32 cellular contexts compared by ENCODE assay signal in genomic region chrX:133601116-133601515, GRCh38.
"Had no signal": no experiment of that assay in that cellular context is flagged by ENCODE, and none has a peak within 500 bp of the region (broad histone marks: within the 10 kb centered on the region; RNA-seq: fewer than 3 reads in every experiment).

No MANE protein-coding gene starts in this region.

- H3K9me3 Mint-ChIP-seq: activated CD4-positive, alpha-beta memory T cell treated with anti-CD3 and anti-CD28 coated beads, Interleukin-2, amount 10 ng/mL, durations not matched to agents 7 days and 5 days; activated CD4-positive, alpha-beta T cell treated with anti-CD3 and anti-CD28 coated beads, Interleukin-2, amount 10 ng/mL, durations not matched to agents 7 days and 5 days; activated T-cell treated with anti-CD3 and anti-CD28 coated beads, Interleukin-2, amount 50 U/mL, for 24 hours; activated T-helper 17 cell treated with anti-CD3 and anti-CD28 coated beads, Interleukin-2, amount 50 U/mL, for 72 hours had no signal

- H3K27me3 ChIP-seq: cardiac muscle cell, colonic mucosa, esophagus squamous epithelium, gastroesophageal sphincter had no signal

- H3K27me3 Mint-ChIP-seq: activated CD4-positive, alpha-beta T cell treated with anti-CD3 and anti-CD28 coated beads, Interleukin-2, amount 10 ng/mL, durations not matched to agents 7 days and 5 days; activated naive CD8-positive, alpha-beta T cell; brain had no signal

- H3K36me3 Mint-ChIP-seq: activated naive CD8-positive, alpha-beta T cell had no signal

- H3K9me3 ChIP-seq: adrenal gland, breast epithelium, colonic mucosa, esophagus squamous epithelium, gastroesophageal sphincter, heart right ventricle had no signal

- FAIRE-seq: endometrium, endothelial cell of umbilical vein had no signal

- ATAC-seq: activated T-helper 17 cell treated with anti-CD3 and anti-CD28 coated beads, Interleukin-2, amount 50 U/mL, for 72 hours; gastroesophageal sphincter; heart right ventricle had no signal

- H3K27ac Mint-ChIP-seq: activated CD4-positive, alpha-beta memory T cell treated with anti-CD3 and anti-CD28 coated beads, Interleukin-2, amount 10 ng/mL, durations not matched to agents 7 days and 5 days; activated CD4-positive, alpha-beta T cell treated with anti-CD3 and anti-CD28 coated beads, Interleukin-2, amount 10 ng/mL, durations not matched to agents 7 days and 5 days; activated naive CD8-positive, alpha-beta T cell; activated T-cell treated with anti-CD3 and anti-CD28 coated beads, Interleukin-2, amount 50 U/mL, for 24 hours; activated T-helper 17 cell treated with anti-CD3 and anti-CD28 coated beads, Interleukin-2, amount 50 U/mL, for 72 hours had no signal

- H3K4me3 ChIP-seq: adrenal gland, breast epithelium, cardiac muscle cell, colonic mucosa, esophagus squamous epithelium, gastroesophageal sphincter, heart right ventricle had no signal

- DNase-seq: activated CD4-positive, alpha-beta memory T cell treated with anti-CD3 and anti-CD28 coated beads, Interleukin-2, amount 10 ng/mL, durations not matched to agents 7 days and 5 days; activated CD4-positive, alpha-beta T cell treated with anti-CD3 and anti-CD28 coated beads for 1 hour; activated CD4-positive, alpha-beta T cell treated with anti-CD3 and anti-CD28 coated beads for 4 hours; activated CD4-positive, alpha-beta T cell treated with anti-CD3 and anti-CD28 coated beads, Interleukin-2, amount 10 ng/mL, durations not matched to agents 7 days and 5 days; activated CD4-positive, alpha-beta T cell treated with anti-CD3 and anti-CD28 coated beads, Interleukin-2, amount 50 U/mL, for 4 hours; activated CD8-positive, alpha-beta memory T cell treated with anti-CD3 and anti-CD28 coated beads, Interleukin-2, amount 50 U/mL, for 48 hours; activated effector memory CD4-positive, alpha-beta T cell treated with Interleukin-2 at 50 U/mL for 16 hours; activated gamma-delta T cell treated with Interleukin-2 at 50 U/mL for 16 hours; activated naive CD4-positive, alpha-beta T cell treated with anti-CD3 and anti-CD28 coated beads, Interleukin-2, amount 50 U/mL, for 16 hours; activated naive CD4-positive, alpha-beta T cell treated with Interleukin-2 at 50 U/mL for 16 hours; activated T-cell treated with anti-CD3 and anti-CD28 coated beads for 4 hours; activated T-cell treated with anti-CD3 and anti-CD28 coated beads, Interleukin-2, amount 50 U/mL, for 24 hours; adrenal gland; amygdala; aorta; central memory CD4-positive, alpha-beta T cell; cerebellar nuclear complex; colonic mucosa; effector CD8-positive, alpha-beta T cell; esophagus squamous epithelium; foreskin melanocyte; heart right ventricle; T-helper 2 cell had no signal

- H3K4me1 Mint-ChIP-seq: activated CD4-positive, alpha-beta memory T cell treated with anti-CD3 and anti-CD28 coated beads, Interleukin-2, amount 10 ng/mL, durations not matched to agents 7 days and 5 days; activated T-helper 17 cell treated with anti-CD3 and anti-CD28 coated beads, Interleukin-2, amount 50 U/mL, for 72 hours had no signal

- H3K27ac ChIP-seq: adrenal gland, breast epithelium, cardiac muscle cell, colonic mucosa, epithelial cell of prostate, esophagus squamous epithelium, gastroesophageal sphincter, heart right ventricle had no signal

- H3K4me1 ChIP-seq: adrenal gland, breast epithelium, colonic mucosa, esophagus squamous epithelium, gastroesophageal sphincter, heart right ventricle had no signal

- H3K4me3 Mint-ChIP-seq: activated CD4-positive, alpha-beta memory T cell treated with anti-CD3 and anti-CD28 coated beads, Interleukin-2, amount 10 ng/mL, durations not matched to agents 7 days and 5 days; activated CD4-positive, alpha-beta T cell treated with anti-CD3 and anti-CD28 coated beads, Interleukin-2, amount 10 ng/mL, durations not matched to agents 7 days and 5 days; activated naive CD8-positive, alpha-beta T cell; activated T-cell treated with anti-CD3 and anti-CD28 coated beads, Interleukin-2, amount 50 U/mL, for 24 hours; activated T-helper 17 cell treated with anti-CD3 and anti-CD28 coated beads, Interleukin-2, amount 50 U/mL, for 72 hours; brain had no signal

- H3K36me3 ChIP-seq: adrenal gland, breast epithelium, cardiac muscle cell, colonic mucosa, esophagus squamous epithelium, gastroesophageal sphincter, heart right ventricle had no signal
